Comparison of ENCODE assay signal across 22 cellular contexts in genomic region chr2:42850016-42850805, GRCh38.
"Had no signal": no experiment of that assay in that cellular context is flagged by ENCODE, and none has a peak within 500 bp of the region (broad histone marks: within the 10 kb centered on the region; RNA-seq: fewer than 3 reads in every experiment).

No MANE protein-coding gene starts in this region.

- H3K4me3 Mint-ChIP-seq: activated CD4-positive, alpha-beta memory T cell treated with anti-CD3 and anti-CD28 coated beads for 36 hours; activated naive CD4-positive, alpha-beta T cell treated with anti-CD3 and anti-CD28 coated beads for 36 hours; activated naive CD8-positive, alpha-beta T cell; activated T-cell treated with anti-CD3 and anti-CD28 coated beads, Interleukin-2, amount 50 U/mL, for 4 hours; brain; T-helper 17 cell; WTC11 had no signal

- H3K36me3 ChIP-seq: cardiac muscle cell had no signal

- H3K9me3 Mint-ChIP-seq: activated CD4-positive, alpha-beta memory T cell treated with anti-CD3 and anti-CD28 coated beads for 36 hours; activated naive CD4-positive, alpha-beta T cell treated with anti-CD3 and anti-CD28 coated beads for 36 hours; activated T-cell treated with anti-CD3 and anti-CD28 coated beads, Interleukin-2, amount 50 U/mL, for 4 hours; brain; WTC11 had no signal

- H3K27me3 Mint-ChIP-seq: activated CD4-positive, alpha-beta memory T cell treated with anti-CD3 and anti-CD28 coated beads for 36 hours; activated naive CD8-positive, alpha-beta T cell had no signal

- H3K4me3 ChIP-seq: cardiac muscle cell had no signal

- H3K36me3 Mint-ChIP-seq: activated CD4-positive, alpha-beta memory T cell treated with anti-CD3 and anti-CD28 coated beads for 36 hours; activated naive CD8-positive, alpha-beta T cell; brain; WTC11 had no signal

- H3K27ac Mint-ChIP-seq: activated CD4-positive, alpha-beta memory T cell treated with anti-CD3 and anti-CD28 coated beads for 36 hours; activated naive CD8-positive, alpha-beta T cell; brain; T-helper 17 cell; WTC11 had no signal

- H3K27ac ChIP-seq: cardiac muscle cell had no signal

- H3K27me3 ChIP-seq: cardiac muscle cell had no signal

- DNase-seq: activated CD4-positive, alpha-beta memory T cell treated with anti-CD3 and anti-CD28 coated beads for 36 hours; activated CD4-positive, alpha-beta T cell treated with anti-CD3 and anti-CD28 coated beads for 48 hours; activated CD4-positive, CD25-positive, alpha-beta regulatory T cell treated with anti-CD3 and anti-CD28 coated beads, Interleukin-2, amount 50 U/mL, for 72 hours; activated CD8-positive, alpha-beta memory T cell treated with anti-CD3 and anti-CD28 coated beads for 24 hours; activated effector memory CD4-positive, alpha-beta T cell treated with anti-CD3 and anti-CD28 coated beads, Interleukin-2, amount 50 U/mL, for 16 hours; activated naive CD4-positive, alpha-beta T cell treated with anti-CD3 and anti-CD28 coated beads for 36 hours; activated T-cell treated with anti-CD3 and anti-CD28 coated beads, Interleukin-2, amount 50 U/mL, for 4 hours; amygdala; MM.1S; NCI-H146; NCI-H187 treated with DMSO at 0.1 percent for 48 hours; NCI-H2081 treated with DMSO at 0.1 percent for 48 hours; NCI-H446; NCI-H524; PC-3; SHP77 treated with DMSO at 0.1 percent for 48 hours; T-helper 17 cell; T-helper 9 cell had no signal

- H3K4me1 Mint-ChIP-seq: WTC11 had no signal
